8 cellular contexts compared by ENCODE assay signal in the genomic region with DNA sequence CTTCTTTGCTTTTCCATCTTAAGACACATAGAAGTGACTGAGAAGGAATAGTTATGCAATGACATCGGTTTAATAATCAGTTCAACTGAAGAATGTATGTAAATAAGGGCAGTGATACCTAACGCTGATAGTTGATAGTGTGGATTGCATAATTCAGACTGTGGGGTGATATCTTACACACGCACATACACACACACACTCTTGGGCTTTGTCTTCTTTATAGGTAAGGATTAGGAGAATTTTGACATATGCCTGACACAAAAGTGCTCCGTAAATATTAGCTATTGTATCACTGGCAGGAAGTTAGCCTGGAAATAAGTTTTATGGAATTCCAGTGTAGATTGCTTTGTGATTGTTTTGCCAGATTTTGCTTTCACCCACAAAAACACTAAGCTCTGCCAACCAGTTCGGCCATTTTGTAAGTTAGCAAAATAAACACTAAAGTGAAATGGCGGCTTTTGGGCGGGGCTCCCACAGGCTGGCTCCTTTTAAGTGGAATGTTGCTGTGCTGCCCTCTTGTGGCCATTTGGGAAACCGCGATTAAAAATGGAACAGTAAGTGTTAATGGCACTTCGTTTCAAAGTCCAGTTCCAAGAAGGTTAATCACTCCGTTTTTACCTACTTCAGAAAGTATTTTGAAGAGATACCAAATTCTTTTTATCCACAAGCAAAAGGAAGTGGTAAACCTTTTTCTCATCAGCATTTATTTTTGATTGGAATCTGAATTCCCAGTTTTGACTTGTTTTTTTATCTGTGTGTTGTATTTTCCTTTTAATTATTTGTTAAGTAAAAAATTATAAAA. TPM values are rescaled to one million over a fixed set of nuclear protein-coding genes. Genes with fewer than 3 reads are reported as not detected.
DNase-seq lines count a peak whose midpoint lies in the region; ATAC-seq and TF ChIP-seq lines count a peak whose summit lies in the region.

No MANE protein-coding gene starts in this region.

- peak; percentile 80 for DNase-seq in DMS 273 treated with DMSO at 0.1 percent for 48 hours (lab: John Stamatoyannopoulos, UW)
- DNase-seq in NCI-H2196 (lab: John Stamatoyannopoulos, UW; ENCODE audit: unreplicated experiment), result peak; percentile 90
- peak; percentile 86 for DNase-seq in mammary epithelial cell
- DNase-seq in iPS-NIHi11 (ENCODE audit: low spot score), result peak; percentile 83

- WGBS in mammary epithelial cell (ENCODE audit: low coverage, missing lambda C conversion rate), result 18% methylated on average over 10 of the region's 11 CpGs

- peak overlapping the region; percentile 66 for H3K4me2 ChIP-seq in mammary epithelial cell (ENCODE audit: insufficient read depth, low read depth, low read length)

- H3K4me1 ChIP-seq in mammary epithelial cell (ENCODE audit: insufficient read depth, low read length), result peaks cover 61% of the 10 kb centered on the region

- H3K36me3 ChIP-seq in mammary epithelial cell (ENCODE audit: insufficient read depth, low read length), result peaks cover 2% of the 10 kb centered on the region

- H3K27me3 ChIP-seq in mammary epithelial cell (ENCODE audit: insufficient read depth, low read length), result no peaks in the 10 kb centered on the region

- in situ Hi-C loops in mammary epithelial cell (cut with MboI; ENCODE audit: low sequenced_read_pairs in 2 of 2), result loop anchor here in 1 of 2 donors (10.0 kb wide), 1 partner anchor 113 kb away; no protein-coding TSS in a partner anchor

- ATAC-seq in HG02973 (IDR thresholded peaks at IDR 0.05; ENCODE audit: unreplicated experiment) (peak; percentile 34), HG03571 (IDR thresholded peaks at IDR 0.05; ENCODE audit: unreplicated experiment) (no peak)

- no TSS peak for BruUV-seq in mammary epithelial cell (replicated peaks; lab: Mats Ljungman, UMichigan)

- H3K4me3 ChIP-seq in mammary epithelial cell (replicated peaks in 1 of 3; ENCODE audit: insufficient read depth in 1 of 3, low read depth in 2 of 3, low read length in 3 of 3), result peak overlapping the region in 1 of 3 experiments; percentile 8
- H3K4me3 ChIP-seq in skin epidermis, result no peak overlapping the region

- CTCF ChIA-PET in mammary epithelial cell (lab: Charles Lee; ENCODE audit: low non-redundant PET), result interaction anchor here (0.9 kb wide), 1 partner anchor 120 kb away, joined by 9 read pairs; no protein-coding TSS in a partner anchor

- peak overlapping the region; percentile 35 for H3K9ac ChIP-seq in mammary epithelial cell (ENCODE audit: insufficient read depth, low read length)

- dilution Hi-C loops in mammary epithelial cell (cut with HindIII; ENCODE audit: low sequenced_read_pairs), result no loop called here

- no peaks in the 10 kb centered on the region for H3K9me3 ChIP-seq in mammary epithelial cell (replicated peaks; ENCODE audit: insufficient read depth, low read length)

- peak overlapping the region; percentile 95 for H3K27ac ChIP-seq in VCaP
- peak overlapping the region; percentile 83 for H3K27ac ChIP-seq in mammary epithelial cell (ENCODE audit: insufficient read depth, low read depth, low read length)
- peak overlapping the region in 20 of 21 experiments; percentile 64 to 96 (median 77) for H3K27ac ChIP-seq in skin epidermis

- H2AFZ ChIP-seq in mammary epithelial cell (ENCODE audit: low read depth, low read length), result no peak overlapping the region

- intact Hi-C loops in mammary epithelial cell (cut with micrococcal nuclease), result loop anchor here (1.0 to 10.0 kb wide), 5 partner anchors 14 to 203 kb away; no protein-coding TSS in a partner anchor

- H3K79me2 ChIP-seq in mammary epithelial cell (ENCODE audit: insufficient read depth, low read length), result peaks cover 96% of the 10 kb centered on the region

- H4K20me1 ChIP-seq in mammary epithelial cell (ENCODE audit: insufficient read depth, low read length), result no peaks in the 10 kb centered on the region

- TF ChIP-seq CTCF in VCaP (conservative IDR thresholded peaks at IDR 0.05), result peak; percentile 98
- peak; percentile 75 to 87 for TF ChIP-seq CTCF in mammary epithelial cell (conservative IDR thresholded peaks at IDR 0.05 in 1 of 2, IDR thresholded peaks at IDR 0.05 in 1 of 2; ENCODE audit: extremely low read depth in 1 of 2, insufficient read depth in 1 of 2, low read depth in 1 of 2, low read length in 2 of 2)

RNA-seq across cellular contexts. Expression of gene CHD2, which starts 17.7 kb away (rescaled TPM):
- 100 to 1,000 TPM in 1 of 2 donors, 10 to 100 TPM in 1; 65.0 to 103 TPM for total RNA-seq in mammary epithelial cell
- 16.9 TPM for polyA plus RNA-seq in mammary epithelial cell
- polyA minus RNA-seq in mammary epithelial cell, result 67.0 TPM
